ENCODE assay signal across 12 cellular contexts in genomic region chr4:147620315-147620714, GRCh38. TPM values are rescaled to one million over a fixed set of nuclear protein-coding genes. Genes with fewer than 3 reads are reported as not detected.
DNase-seq lines count a peak whose midpoint lies in the region; ATAC-seq, FAIRE-seq and TF ChIP-seq lines count a peak whose summit lies in the region.
"Had no signal": no experiment of that assay in that cellular context is flagged by ENCODE, and none has a peak within 500 bp of the region (broad histone marks: within the 10 kb centered on the region; RNA-seq: fewer than 3 reads in every experiment).

No MANE protein-coding gene starts in this region.

- peaks cover 38% of the 10 kb centered on the region for H3K4me1 Mint-ChIP-seq in activated T-cell treated with anti-CD3 and anti-CD28 coated beads, Interleukin-2, amount 50 U/mL, for 72 hours (ENCODE audit: low read depth)
- H3K4me1 Mint-ChIP-seq in stimulated activated memory B cell treated with anti-CD40 and anti-IgM and Interleukin-4, amounts not matched to agents 10 μg/mL and 1 μg/mL and 100 μg/mL, for 72 hours = peaks cover 26% of the 10 kb centered on the region

- no peaks in the 10 kb centered on the region for H3K9me3 ChIP-seq in GM12878 (replicated peaks; ENCODE audit: control insufficient read depth, insufficient read depth, low read length)
- H3K9me3 ChIP-seq: left lung, ovary had no signal

- H3K27ac ChIP-seq in GM12878 (ENCODE audit: control insufficient read depth, insufficient read depth) = no peak overlapping the region
- H3K27ac ChIP-seq: left lung, ovary had no signal

- H3K36me3 Mint-ChIP-seq in activated T-cell treated with anti-CD3 and anti-CD28 coated beads, Interleukin-2, amount 50 U/mL, for 72 hours (ENCODE audit: insufficient read depth in 2 of 2) = peaks cover 6 to 13% of the 10 kb centered on the region in 2 donors
- peaks cover 34% of the 10 kb centered on the region for H3K36me3 Mint-ChIP-seq in stimulated activated memory B cell treated with anti-CD40 and anti-IgM and Interleukin-4, amounts not matched to agents 10 μg/mL and 1 μg/mL and 100 μg/mL, for 72 hours

- peak overlapping the region; percentile 47 to 65 for H3K4me3 Mint-ChIP-seq in activated T-cell treated with anti-CD3 and anti-CD28 coated beads, Interleukin-2, amount 50 U/mL, for 72 hours
- peak overlapping the region; percentile 4 for H3K4me3 Mint-ChIP-seq in stimulated activated memory B cell treated with anti-CD40 and anti-IgM and Interleukin-4, amounts not matched to agents 10 μg/mL and 1 μg/mL and 100 μg/mL, for 72 hours

- POLR2A ChIA-PET in GM12878 (lab: Charles Lee) = no interaction called here

- no peak for TF ChIP-seq POLR2A in NB4 (IDR thresholded peaks at IDR 0.05; ENCODE audit: extremely low read depth, insufficient read length)
- TF ChIP-seq POLR2A in GM12878 (IDR thresholded peaks at IDR 0.05; ENCODE audit: low read depth, low read length) = no peak

- H3K27me3 Mint-ChIP-seq in activated T-cell treated with anti-CD3 and anti-CD28 coated beads, Interleukin-2, amount 50 U/mL, for 72 hours (ENCODE audit: low read depth) = no peaks in the 10 kb centered on the region
- H3K27me3 Mint-ChIP-seq in stimulated activated memory B cell treated with anti-CD40 and anti-IgM and Interleukin-4, amounts not matched to agents 10 μg/mL and 1 μg/mL and 100 μg/mL, for 72 hours = no peaks in the 10 kb centered on the region

- H3K4me3 ChIP-seq in NB4 (ENCODE audit: low read depth, low read length) (no peak overlapping the region), GM12878 (peak overlapping the region; percentile 30)
- H3K4me3 ChIP-seq: left lung, ovary had no signal

- no peak for TF ChIP-seq RAD21 in GM12878 (IDR thresholded peaks at IDR 0.05; ENCODE audit: insufficient read depth, low read depth, low read length)

- BruUV-seq in GM12878 (replicated peaks; lab: Mats Ljungman, UMichigan) = TSS peak; percentile 47

- WGBS in GM12878 (ENCODE audit: insufficient coverage, insufficient replicate concordance, low lambda C conversion rate, missing lambda C conversion rate) = 95% methylated on average over 2 of the region's 2 CpGs

- ATAC-seq in activated T-cell treated with anti-CD3 and anti-CD28 coated beads, Interleukin-2, amount 50 U/mL, for 72 hours (replicated peaks in 1 of 2) = no peak
- no peak for ATAC-seq in GM12878
- no peak for ATAC-seq in stimulated activated memory B cell treated with anti-CD40 and anti-IgM and Interleukin-4, amounts not matched to agents 10 μg/mL and 1 μg/mL and 100 μg/mL, for 72 hours
- ATAC-seq: left lung had no signal

- H2AFZ ChIP-seq in GM12878 (ENCODE audit: control insufficient read depth, low read depth, low read length) = no peak overlapping the region

- no peak for TF ChIP-seq CTCF in NB4 (IDR thresholded peaks at IDR 0.05; ENCODE audit: low read depth, low read length)
- TF ChIP-seq CTCF in GM12878 (IDR thresholded peaks at IDR 0.05 in 2 of 3, conservative IDR thresholded peaks at IDR 0.05 in 1 of 3; ENCODE audit: control insufficient read depth in 2 of 3, extremely low read depth in 1 of 3, insufficient read depth in 1 of 3, low read depth in 3 of 3, low read length in 3 of 3) = no peak

- H3K27ac Mint-ChIP-seq in activated T-cell treated with anti-CD3 and anti-CD28 coated beads, Interleukin-2, amount 50 U/mL, for 72 hours = no peak overlapping the region
- no peak overlapping the region for H3K27ac Mint-ChIP-seq in stimulated activated memory B cell treated with anti-CD40 and anti-IgM and Interleukin-4, amounts not matched to agents 10 μg/mL and 1 μg/mL and 100 μg/mL, for 72 hours

- H3K79me2 ChIP-seq in GM12878 (ENCODE audit: control insufficient read depth, insufficient read depth, low read length) = peaks cover 42% of the 10 kb centered on the region

- in situ Hi-C loops in GM12878 (cut with MboI) = no loop called here

- no peaks in the 10 kb centered on the region for H3K27me3 ChIP-seq in GM12878 (replicated peaks in 1 of 2; ENCODE audit: control insufficient read depth in 2 of 2, insufficient read depth in 2 of 2, low read length in 1 of 2)
- H3K27me3 ChIP-seq: left lung, ovary had no signal

- CTCF ChIA-PET in GM12878 (lab: Yijun Ruan, JAX) = interaction anchor here (0.5 to 2.1 kb wide), 5 partner anchors 31 to 246 kb away, joined by 3 to 21 read pairs (median 3); no protein-coding TSS in a partner anchor

- SMC1A ChIA-PET in GM12878 (lab: Charles Lee; ENCODE audit: uncharacterized antibody, unreplicated experiment) = interaction anchor here (0.6 to 1.6 kb wide), 4 partner anchors 10 to 584 kb away, joined by 3 to 6 read pairs (median 4); no protein-coding TSS in a partner anchor

- no peak for FAIRE-seq in GM12878 (lab: Jason Lieb, UNC)

- TF ChIP-seq EP300 in GM12878 (IDR thresholded peaks at IDR 0.05; ENCODE audit: borderline replicate concordance in 1 of 2, control insufficient read depth in 1 of 2, low read depth in 2 of 2, low read length in 2 of 2) = no peak

- no peak overlapping the region for H3K9ac ChIP-seq in GM12878 (ENCODE audit: control insufficient read depth, insufficient read depth, low read length)

- H4K20me1 ChIP-seq in GM12878 (ENCODE audit: control insufficient read depth, insufficient read depth) = no peaks in the 10 kb centered on the region

- H3K4me2 ChIP-seq in GM12878 (ENCODE audit: control insufficient read depth, insufficient read depth) = peak overlapping the region; percentile 50

- no peaks in the 10 kb centered on the region for H3K4me1 ChIP-seq in GM12878 (ENCODE audit: control insufficient read depth, insufficient read depth, low read length)

- RAD21 ChIA-PET in GM12878 (lab: Charles Lee; ENCODE audit: unreplicated experiment) = interaction anchor here (0.9 to 1.7 kb wide), 3 partner anchors 243 to 247 kb away, joined by 4 to 5 read pairs (median 4); no protein-coding TSS in a partner anchor

- intact Hi-C loops in GM12878 (cut with micrococcal nuclease; ENCODE audit: unreplicated experiment) = no loop called here

- H3K36me3 ChIP-seq in GM12878 (ENCODE audit: control insufficient read depth in 2 of 2, insufficient read depth in 2 of 2, low read length in 1 of 2) = peaks cover 0 to 13% of the 10 kb centered on the region in 2 experiments; a peak in 1 of 4 replicates
- H3K36me3 ChIP-seq: ovary had no signal

- no peak for DNase-seq in activated T-cell treated with anti-CD3 and anti-CD28 coated beads, Interleukin-2, amount 50 U/mL, for 72 hours
- DNase-seq in activated T-cell treated with anti-CD3 and anti-CD28 coated beads, Interleukin-2, amount 50 U/mL, for 48 hours = no peak
- peak; percentile 15 for DNase-seq in NB4 (ENCODE audit: low read depth)
- no peak for DNase-seq in GM12878 (ENCODE audit: low read depth, low spot score)
- no peak for DNase-seq in mesenteric fat pad (ENCODE audit: low spot score)
- no peak for DNase-seq in stimulated activated CD4-positive, alpha-beta T cell treated with anti-CD3 and anti-CD28 coated beads, Interleukin-12 subunit alpha, Interleukin-12 subunit beta, amount 100 ng/mL, for 4 hours
- DNase-seq in germinal center (ENCODE audit: low spot score) = no peak
- DNase-seq: left lung, NCI-H2081 treated with DMSO at 0.1 percent for 48 hours, ovary, T1000 had no signal

- no peaks in the 10 kb centered on the region for H3K9me3 Mint-ChIP-seq in activated T-cell treated with anti-CD3 and anti-CD28 coated beads, Interleukin-2, amount 50 U/mL, for 72 hours
- no peaks in the 10 kb centered on the region for H3K9me3 Mint-ChIP-seq in stimulated activated memory B cell treated with anti-CD40 and anti-IgM and Interleukin-4, amounts not matched to agents 10 μg/mL and 1 μg/mL and 100 μg/mL, for 72 hours

TF ChIP-seq in GM12878, 131 proteins besides CTCF, POLR2A, EP300 and RAD21:
- TF ChIP-seq ESRRA (IDR thresholded peaks at IDR 0.05; ENCODE audit: low read length) = no peak
- TF ChIP-seq SPI1 (IDR thresholded peaks at IDR 0.05; ENCODE audit: borderline replicate concordance, insufficient read depth, low read depth, low read length) = peak; percentile 51; the same call in 1 of the 2 replicates
TF ChIP-seq in GM12878: peak in this region for 1.

RNA-seq across cellular contexts. Expression of gene TMEM184C, which starts 3.1 kb away (rescaled TPM):
- 10 to 100 TPM; 15.7 to 17.3 TPM for total RNA-seq in activated T-cell treated with anti-CD3 and anti-CD28 coated beads, Interleukin-2, amount 50 U/mL, for 72 hours
- 38.3 and 39.9 TPM in 2 replicates for total RNA-seq in GM12878 (2013; cell fraction: nucleolus; rRNA removed)
- total RNA-seq in GM12878 (2014; rRNA removed) (14.0 and 16.0 TPM in 2 replicates), GM12878 (2014; rRNA removed; fragmentation: Illumina TruSeq; extraction: Trizol) (16.1 and 17.0 TPM in 2 replicates), GM12878 (2021) (18.6 and 20.9 TPM in 2 replicates), mesenteric fat pad (35.2 TPM)
- 5.5 TPM for polyA plus RNA-seq in GM12878 (2011; ENCODE audit: low read depth)
- polyA plus RNA-seq in GM12878 (2011; rRNA removed) (21.3 and 22.6 TPM in 2 replicates), GM12878 (2014; fragmentation: Illumina TruSeq; extraction: Trizol) (19.3 and 23.0 TPM in 2 replicates), GM12878 (2014; fragmentation: Nextera tagmentation; extraction: Ambion mirVana) (1 to 10 TPM; 3.4 to 4.1 TPM), GM12878 (2014; rRNA removed) (8.4 and 9.9 TPM in 2 replicates), GM12878 (2016; fragmentation: Nextera tagmentation; extraction: Ambion mirVana) (10 to 100 TPM; 19.6 to 20.5 TPM)
- polyA plus RNA-seq in GM12878 (2011; cell fraction: cytosol; rRNA removed) = 8.8 and 9.8 TPM in 2 replicates
- 8.5 and 9.8 TPM in 2 replicates for polyA plus RNA-seq in GM12878 (2011; cell fraction: nucleus; rRNA removed)
- polyA plus RNA-seq in GM12878 (2012) = 8.4 and 11.0 TPM in 2 replicates
- polyA minus RNA-seq in GM12878 (2011; rRNA and poly(A)+ RNA removed) = 24.7 and 41.2 TPM in 2 replicates
- 8.2 and 14.3 TPM in 2 replicates for polyA minus RNA-seq in GM12878 (2011; cell fraction: cytosol; rRNA and poly(A)+ RNA removed)
- polyA minus RNA-seq in GM12878 (2011; cell fraction: nucleus; rRNA and poly(A)+ RNA removed) = 8.8 and 14.0 TPM in 2 replicates
